ENCODE assay signal across 1 cellular context in the genomic region with DNA sequence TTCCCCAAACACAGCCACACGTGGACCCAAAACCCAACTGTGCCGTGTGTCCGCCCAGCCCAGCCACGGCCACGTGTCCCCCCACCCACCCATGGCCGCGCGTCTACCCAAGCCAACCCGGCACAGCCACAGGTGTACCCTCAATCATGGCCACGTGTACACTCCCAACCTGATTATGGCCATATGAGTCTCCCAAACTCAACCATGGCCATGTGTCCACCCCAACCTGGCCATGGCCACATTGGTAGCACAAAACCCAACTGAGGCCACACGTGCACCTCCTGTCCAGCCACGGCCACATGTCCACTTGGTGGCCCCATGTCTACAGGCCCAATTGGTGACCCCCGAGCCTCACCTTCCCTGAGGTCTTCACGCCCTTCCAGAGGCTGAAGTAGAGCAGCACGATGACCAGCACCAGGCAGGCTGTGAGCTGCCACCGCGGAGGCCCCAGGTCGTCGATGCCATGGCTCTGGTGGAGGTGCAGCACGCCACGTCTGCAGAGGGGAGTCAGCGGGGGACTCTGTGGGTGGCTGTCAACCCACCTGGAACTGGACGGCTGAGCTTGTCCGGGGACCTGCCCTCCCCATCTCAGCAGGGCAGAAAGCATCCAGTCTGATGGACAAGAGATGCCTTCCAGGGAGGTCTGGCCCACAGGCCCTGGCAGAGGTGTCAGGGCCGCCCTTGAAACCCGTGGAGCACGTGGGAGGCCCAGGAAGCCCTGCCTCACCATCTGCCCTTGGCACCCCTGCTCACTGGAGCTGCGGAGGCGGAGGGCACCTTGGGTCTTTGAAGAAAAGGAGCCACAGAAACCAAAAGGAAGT.
TF ChIP-seq lines count a peak whose summit lies in the region.

No MANE protein-coding gene starts in this region.

TF ChIP-seq in HepG2, 621 proteins besides CTCF, POLR2A, EP300 and RAD21:
- TF ChIP-seq NR1H2 (CRISPR knock-in tag; IDR thresholded peaks at IDR 0.05; ENCODE audit: borderline replicate concordance, low read depth), result no peak
- TF ChIP-seq, protein P1, sequence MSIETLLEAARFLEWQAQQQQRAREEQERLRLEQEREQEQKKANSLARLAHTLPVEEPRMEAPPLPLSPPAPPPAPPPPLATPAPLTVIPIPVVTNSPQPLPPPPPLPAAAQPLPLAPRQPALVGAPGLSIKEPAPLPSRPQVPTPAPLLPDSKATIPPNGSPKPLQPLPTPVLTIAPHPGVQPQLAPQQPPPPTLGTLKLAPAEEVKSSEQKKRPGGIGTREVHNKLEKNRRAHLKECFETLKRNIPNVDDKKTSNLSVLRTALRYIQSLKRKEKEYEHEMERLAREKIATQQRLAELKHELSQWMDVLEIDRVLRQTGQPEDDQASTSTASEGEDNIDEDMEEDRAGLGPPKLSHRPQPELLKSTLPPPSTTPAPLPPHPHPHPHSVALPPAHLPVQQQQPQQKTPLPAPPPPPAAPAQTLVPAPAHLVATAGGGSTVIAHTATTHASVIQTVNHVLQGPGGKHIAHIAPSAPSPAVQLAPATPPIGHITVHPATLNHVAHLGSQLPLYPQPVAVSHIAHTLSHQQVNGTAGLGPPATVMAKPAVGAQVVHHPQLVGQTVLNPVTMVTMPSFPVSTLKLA (IDR thresholded peaks at IDR 0.05), result peak; percentile 84
TF ChIP-seq in HepG2: peak in this region for 1.
